ENCODE assay signal across 1 cellular context in genomic region chr6:117653949-117654348, GRCh38.
A peak's percentile ranks its signal among the peaks of the same experiment; 100 is the strongest.
TF ChIP-seq lines count a peak whose summit lies in the region.

No MANE protein-coding gene starts in this region.

TF ChIP-seq in K562, 482 proteins besides CTCF, POLR2A, EP300 and RAD21 (continued from another document and continues in another):
- TF ChIP-seq ZC3H11A (IDR thresholded peaks at IDR 0.05; ENCODE audit: low read depth, low read length): no peak
- no peak for TF ChIP-seq THAP12 (CRISPR knock-in tag; IDR thresholded peaks at IDR 0.05)
- no peak for TF ChIP-seq SMAD3 (CRISPR knock-in tag; conservative IDR thresholded peaks at IDR 0.05)
- no peak for TF ChIP-seq DNMT1 (IDR thresholded peaks at IDR 0.05)
- TF ChIP-seq ZNF184 (CRISPR knock-in tag; IDR thresholded peaks at IDR 0.05): no peak
- peak; percentile 83 for TF ChIP-seq CBFA2T2 (conservative IDR thresholded peaks at IDR 0.05)
- no peak for TF ChIP-seq MTA1 (IDR thresholded peaks at IDR 0.05; ENCODE audit: borderline replicate concordance)
- no peak for TF ChIP-seq NFE2L1 (tag; IDR thresholded peaks at IDR 0.05; ENCODE audit: borderline replicate concordance, low read depth)
- TF ChIP-seq NFIC (IDR thresholded peaks at IDR 0.05): peak; percentile 33; the same call in 1 of the 2 replicates
- no peak for TF ChIP-seq MAFK (IDR thresholded peaks at IDR 0.05; ENCODE audit: low read length)
- no peak for TF ChIP-seq SETDB1 (IDR thresholded peaks at IDR 0.05; ENCODE audit: low read length)
- TF ChIP-seq ARID1B (IDR thresholded peaks at IDR 0.05): peak; percentile 87
- no peak for TF ChIP-seq NUFIP1 (IDR thresholded peaks at IDR 0.05; ENCODE audit: partially characterized antibody)
- TF ChIP-seq RCOR1 (IDR thresholded peaks at IDR 0.05; ENCODE audit: borderline replicate concordance in 1 of 2, low read depth in 2 of 2, low read length in 2 of 2): peak in 1 of 2 experiments; percentile 63; a peak in 1 of 4 replicates
- no peak for TF ChIP-seq ZNF639 (CRISPR knock-in tag; conservative IDR thresholded peaks at IDR 0.05 in 1 of 2, IDR thresholded peaks at IDR 0.05 in 1 of 2)
- no peak for TF ChIP-seq ZSCAN29 (IDR thresholded peaks at IDR 0.05)
- no peak for TF ChIP-seq ERF (CRISPR knock-in tag; IDR thresholded peaks at IDR 0.05)
- TF ChIP-seq KDM1A (IDR thresholded peaks at IDR 0.05): peak in 1 of 2 experiments; percentile 10; a peak in 1 of 4 replicates
- no peak for TF ChIP-seq RHOXF2B (CRISPR knock-in tag; conservative IDR thresholded peaks at IDR 0.05)
- no peak for TF ChIP-seq BRD9 (IDR thresholded peaks at IDR 0.05; ENCODE audit: low read depth, partially characterized antibody)
- TF ChIP-seq THAP7 (CRISPR knock-in tag; IDR thresholded peaks at IDR 0.05): no peak
- TF ChIP-seq NCOA2 (IDR thresholded peaks at IDR 0.05; ENCODE audit: partially characterized antibody in 2 of 2): no peak
- TF ChIP-seq BRCA1 (IDR thresholded peaks at IDR 0.05): no peak
- TF ChIP-seq BRCA1 (CRISPR knock-in tag; IDR thresholded peaks at IDR 0.05): no peak
- TF ChIP-seq MTF1 (CRISPR knock-in tag; IDR thresholded peaks at IDR 0.05; ENCODE audit: borderline replicate concordance): no peak
- TF ChIP-seq ZBTB26 (CRISPR knock-in tag; IDR thresholded peaks at IDR 0.05): no peak
- TF ChIP-seq ZNF644 (tag; IDR thresholded peaks at IDR 0.05; ENCODE audit: low read depth): no peak
- no peak for TF ChIP-seq PCBP1 (IDR thresholded peaks at IDR 0.05; ENCODE audit: low read depth, low read length, poor library complexity, severe bottlenecking)
- no peak for TF ChIP-seq THRB (CRISPR knock-in tag; conservative IDR thresholded peaks at IDR 0.05)
- no peak for TF ChIP-seq USF2 (CRISPR knock-in tag; IDR thresholded peaks at IDR 0.05)
- TF ChIP-seq ZC3H4 (CRISPR knock-in tag; IDR thresholded peaks at IDR 0.05; ENCODE audit: borderline replicate concordance): no peak
- no peak for TF ChIP-seq ZNF655 (CRISPR knock-in tag; IDR thresholded peaks at IDR 0.05)
- TF ChIP-seq PML (IDR thresholded peaks at IDR 0.05; ENCODE audit: low read length): peak; percentile 61
- TF ChIP-seq NCOR1 (IDR thresholded peaks at IDR 0.05): peak; percentile 71
- TF ChIP-seq SMARCC2 (IDR thresholded peaks at IDR 0.05; ENCODE audit: low read depth): 0 out of 2 replicates have a peak, but pooled peaks have one; percentile 41
- no peak for TF ChIP-seq ATF3 (IDR thresholded peaks at IDR 0.05)
- TF ChIP-seq ATF3 (CRISPR knock-in tag; conservative IDR thresholded peaks at IDR 0.05): no peak
- no peak for TF ChIP-seq STAG1 (CRISPR knock-in tag; IDR thresholded peaks at IDR 0.05; ENCODE audit: borderline replicate concordance)
- no peak for TF ChIP-seq STAT6 (CRISPR knock-in tag; IDR thresholded peaks at IDR 0.05)
- no peak for TF ChIP-seq ZBTB33 (CRISPR knock-in tag; IDR thresholded peaks at IDR 0.05)
- TF ChIP-seq POLR2G (IDR thresholded peaks at IDR 0.05; ENCODE audit: low read depth, low read length): no peak
- TF ChIP-seq XRCC3 (IDR thresholded peaks at IDR 0.05): no peak
- TF ChIP-seq ZNF239 (CRISPR knock-in tag; IDR thresholded peaks at IDR 0.05): no peak
- peak; percentile 26 to 57; a peak in 1 of 4 replicates for TF ChIP-seq ARNT (IDR thresholded peaks at IDR 0.05)
- TF ChIP-seq SOX6 (IDR thresholded peaks at IDR 0.05): peak; percentile 41; the same call in 1 of the 2 replicates
- no peak for TF ChIP-seq HMGN3 (IDR thresholded peaks at IDR 0.05; ENCODE audit: borderline replicate concordance, extremely low read depth, insufficient read length, low read depth, low read length)
- no peak for TF ChIP-seq ADNP (tag; IDR thresholded peaks at IDR 0.05)
- TF ChIP-seq SRF (CRISPR knock-in tag; IDR thresholded peaks at IDR 0.05): no peak
- no peak for TF ChIP-seq SPI1 (IDR thresholded peaks at IDR 0.05; ENCODE audit: borderline replicate concordance, low read depth, low read length)
- no peak for TF ChIP-seq MTA2 (IDR thresholded peaks at IDR 0.05; ENCODE audit: low read depth)
